In genomic region chr9:135287627-135288026, GRCh38 we compare ENCODE assay signal across 1 cellular context.
TF ChIP-seq lines count a peak whose summit lies in the region.

No MANE protein-coding gene starts in this region.

TF ChIP-seq in GM23338, 12 proteins besides CTCF, POLR2A, EP300 and RAD21 (continued from another document):
- no peak for TF ChIP-seq ZNF462 (CRISPR knock-in tag; IDR thresholded peaks at IDR 0.05)
- TF ChIP-seq CREB1 (CRISPR knock-in tag; IDR thresholded peaks at IDR 0.05; ENCODE audit: low read depth) = no peak
- no peak for TF ChIP-seq ZNF114 (CRISPR knock-in tag; IDR thresholded peaks at IDR 0.05)
- TF ChIP-seq EZH2phosphoT487 (IDR thresholded peaks at IDR 0.05; ENCODE audit: unreplicated experiment) = no peak
- TF ChIP-seq ETS1 (IDR thresholded peaks at IDR 0.05) = no peak
- TF ChIP-seq REST (IDR thresholded peaks at IDR 0.05; ENCODE audit: unreplicated experiment) = no peak
- TF ChIP-seq POLR2AphosphoS5 (IDR thresholded peaks at IDR 0.05; ENCODE audit: low read depth) = no peak
- TF ChIP-seq STAT1 (IDR thresholded peaks at IDR 0.05; ENCODE audit: unreplicated experiment) = no peak
- no peak for TF ChIP-seq JUNB (IDR thresholded peaks at IDR 0.05; ENCODE audit: unreplicated experiment)
- no peak for TF ChIP-seq NANOG (IDR thresholded peaks at IDR 0.05; ENCODE audit: borderline replicate concordance)
TF ChIP-seq in GM23338: peak in this region for 0.
